In the genomic region with DNA sequence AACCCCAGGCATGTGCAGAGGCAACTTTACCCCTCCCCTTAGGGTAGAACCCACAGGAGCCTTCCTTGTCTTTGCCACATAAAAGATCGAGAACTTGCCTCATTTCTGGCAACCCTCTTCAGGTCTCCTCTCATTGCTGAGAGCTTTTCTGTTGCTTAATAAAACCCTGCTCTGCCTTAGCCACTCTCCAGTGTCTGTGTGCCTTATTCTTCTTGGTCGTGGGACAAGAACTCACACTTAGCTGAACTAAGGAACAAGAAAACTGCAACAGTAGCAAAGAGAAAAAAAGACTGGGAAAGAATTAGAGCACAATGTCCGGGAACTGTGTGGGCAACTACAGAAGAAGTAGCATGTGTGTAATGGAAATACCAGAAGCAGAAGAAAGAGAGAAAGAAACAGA, we compare ENCODE assay signal across 1 cellular context.
TF ChIP-seq lines count a peak whose summit lies in the region.

No MANE protein-coding gene starts in this region.

TF ChIP-seq in HEK293, 187 proteins besides CTCF, POLR2A, EP300 and RAD21 (continued from another document):
- no peak for TF ChIP-seq GFI1B (tag by site-specific recombination; IDR thresholded peaks at IDR 0.05)
- TF ChIP-seq ZNF791 (tag by site-specific recombination; IDR thresholded peaks at IDR 0.05), result no peak
- no peak for TF ChIP-seq ZNF558 (tag by site-specific recombination; IDR thresholded peaks at IDR 0.05)
